In the genomic region with DNA sequence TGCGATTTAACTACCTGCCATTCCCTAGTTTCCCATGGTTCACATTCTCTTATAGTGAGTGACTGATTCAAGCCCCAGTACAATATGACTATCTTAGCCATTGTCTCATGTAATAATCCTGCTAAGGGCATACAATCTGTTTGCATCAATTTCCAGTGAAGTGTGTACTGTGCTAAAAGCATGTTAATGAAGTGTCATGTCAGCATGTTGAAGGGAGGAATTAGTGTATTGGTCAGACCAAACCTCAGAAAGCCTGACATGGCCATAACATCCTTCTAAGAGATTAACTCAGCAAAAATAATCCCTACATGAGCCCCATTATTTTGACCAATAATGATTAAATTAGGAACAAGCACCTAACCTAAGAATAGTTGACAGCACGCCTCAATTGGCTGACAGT, we compare ENCODE assay signal across 32 cellular contexts.
"Had no signal": no experiment of that assay in that cellular context is flagged by ENCODE, and none has a peak within 500 bp of the region (broad histone marks: within the 10 kb centered on the region; RNA-seq: fewer than 3 reads in every experiment).

No MANE protein-coding gene starts in this region.

- H3K4me1 ChIP-seq: colonic mucosa had no signal

- H3K9me3 ChIP-seq: colonic mucosa, Peyer's patch had no signal

- DNase-seq: activated B cell treated with CpG ODN at 0.5 μM for 24 hours; activated CD4-positive, alpha-beta memory T cell treated with anti-CD3 and anti-CD28 coated beads for 36 hours; activated CD4-positive, alpha-beta T cell treated with anti-CD3 and anti-CD28 coated beads for 4 hours; activated CD4-positive, alpha-beta T cell treated with anti-CD3 and anti-CD28 coated beads, Interleukin-2, amount 50 U/mL, for 1 hour; activated CD4-positive, CD25-positive, alpha-beta regulatory T cell treated with anti-CD3 and anti-CD28 coated beads, Interleukin-2, amount 50 U/mL, for 72 hours; activated CD8-positive, alpha-beta memory T cell treated with anti-CD3 and anti-CD28 coated beads, Interleukin-2, amount 50 U/mL, for 48 hours; activated effector memory CD4-positive, alpha-beta T cell treated with Interleukin-2 at 50 U/mL for 16 hours; activated naive CD4-positive, alpha-beta T cell treated with anti-CD3 and anti-CD28 coated beads, Interleukin-2, amount 10 ng/mL, durations not matched to agents 7 days and 5 days; activated naive CD8-positive, alpha-beta T cell treated with anti-CD3 and anti-CD28 coated beads, Interleukin-2, amount 50 U/mL, for 24 hours; activated T-cell treated with anti-CD3 and anti-CD28 coated beads, Interleukin-2, amount 50 U/mL, for 48 hours; aorta; colonic mucosa; NCI-H1417 treated with DMSO at 0.1 percent for 48 hours; NCI-H187 treated with DMSO at 0.1 percent for 48 hours; NCI-H2081; NCI-H2171 treated with DMSO at 0.1 percent for 48 hours; NCI-H2227 treated with DMSO at 0.1 percent for 48 hours; NCI-H446 treated with DMSO at 0.1 percent for 48 hours; NCI-H524; NCI-H69; NK-92 treated with Interleukin-12 subunit alpha and Interleukin-12 subunit beta, amount 100 ng/mL, for 24 hours; PC-3; Peyer's patch; SIG-M5; SW 1271; T-helper 1 cell; T-helper 2 cell; T-helper 9 cell had no signal

- ATAC-seq: PC-3, Right ventricle myocardium inferior had no signal

- H3K36me3 ChIP-seq: cardiac muscle cell, colonic mucosa, Peyer's patch had no signal

- H3K4me3 ChIP-seq: cardiac muscle cell, colonic mucosa, Peyer's patch had no signal

- H3K27ac ChIP-seq: cardiac muscle cell, colonic mucosa, Peyer's patch, RWPE1, VCaP had no signal

- H3K27me3 ChIP-seq: cardiac muscle cell, colonic mucosa, Peyer's patch had no signal
